ENCODE assay signal across 16 cellular contexts in the genomic region with DNA sequence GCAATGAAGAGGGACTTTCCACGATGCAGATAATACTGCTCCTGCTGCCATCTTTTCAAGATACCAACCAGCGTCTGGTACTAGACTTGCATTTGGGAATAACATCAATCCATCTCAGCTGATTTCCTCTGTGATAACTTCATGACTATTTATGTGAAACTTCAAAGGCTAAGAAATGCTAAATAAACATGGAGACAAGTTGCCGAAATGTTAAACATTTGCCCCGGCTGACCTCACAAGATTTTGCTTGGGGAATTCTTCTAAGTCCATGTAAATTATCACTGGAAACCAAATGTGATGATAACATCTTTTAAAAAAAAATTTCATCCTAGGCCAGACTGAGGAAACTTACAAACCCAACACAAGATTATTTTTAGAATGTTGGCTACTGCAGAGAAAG.
DNase-seq lines count a peak whose midpoint lies in the region; ATAC-seq, FAIRE-seq and TF ChIP-seq lines count a peak whose summit lies in the region.
"Had no signal": no experiment of that assay in that cellular context is flagged by ENCODE, and none has a peak within 500 bp of the region (broad histone marks: within the 10 kb centered on the region; RNA-seq: fewer than 3 reads in every experiment).

No MANE protein-coding gene starts in this region.

- no peak for TF ChIP-seq POLR2A in upper lobe of left lung (IDR thresholded peaks at IDR 0.05)

- no peak overlapping the region for H3K23ac ChIP-seq in mesenchymal stem cell (ENCODE audit: low read length in 2 of 2)

- H3K9me3 ChIP-seq in SK-N-SH = no peaks in the 10 kb centered on the region
- no peaks in the 10 kb centered on the region for H3K9me3 ChIP-seq in mesenchymal stem cell (ENCODE audit: control insufficient read depth, low read length)
- no peaks in the 10 kb centered on the region for H3K9me3 ChIP-seq in upper lobe of left lung

- no peaks in the 10 kb centered on the region for H3K79me2 ChIP-seq in SK-N-SH (ENCODE audit: insufficient read depth)

- no peak overlapping the region for H4K91ac ChIP-seq in mesenchymal stem cell (ENCODE audit: low read length)

- no peak overlapping the region for H2AFZ ChIP-seq in SK-N-SH (ENCODE audit: low read depth)
- H2AFZ ChIP-seq in mesenchymal stem cell (ENCODE audit: low read depth, low read length) = no peak overlapping the region

- no peak overlapping the region for H2AK5ac ChIP-seq in mesenchymal stem cell (ENCODE audit: low read length, severe bottlenecking)

- no peaks in the 10 kb centered on the region for H3K9me2 ChIP-seq in SK-N-SH

- no peak overlapping the region for H3K14ac ChIP-seq in mesenchymal stem cell (ENCODE audit: low read length in 2 of 2)

- ATAC-seq in SK-N-SH treated with all-trans-retinoic acid at 6 μM for 48 hours (no peak), upper lobe of left lung (ENCODE audit: low FRiP score in 2 of 2) (no peak), HG02981 (IDR thresholded peaks at IDR 0.05; ENCODE audit: unreplicated experiment) (no peak)
- ATAC-seq: CD8-positive, alpha-beta T cell; HCT116 had no signal

- FAIRE-seq in urothelium cell line (lab: Jason Lieb, UNC) = no peak

- no peaks in the 10 kb centered on the region for H4K20me1 ChIP-seq in SK-N-SH (ENCODE audit: insufficient read depth)
- H4K20me1 ChIP-seq: BLaER1 treated with 17β-estradiol and CSF1 and Interleukin-3, amounts not matched to agents 10 nM and 100 nM had no signal

- H3F3A ChIP-seq in SK-N-SH (replicated peaks; ENCODE audit: insufficient read depth) = no peaks in the 10 kb centered on the region

- no peaks in the 10 kb centered on the region for H3K4me1 ChIP-seq in SK-N-SH (ENCODE audit: control insufficient read depth in 1 of 2, insufficient read depth in 2 of 2, low read depth in 1 of 2, low read length in 1 of 2)
- no peaks in the 10 kb centered on the region for H3K4me1 ChIP-seq in mesenchymal stem cell (ENCODE audit: control insufficient read depth, insufficient read depth, low read depth, low read length)
- H3K4me1 ChIP-seq in upper lobe of left lung = peaks cover 0 to 12% (median 0%) of the 10 kb centered on the region in 4 donors

- DNase-seq in SK-N-SH = no peak
- peak; percentile 20 for DNase-seq in NCI-H226
- DNase-seq in mesenchymal stem cell = peak; percentile 17
- DNase-seq in upper lobe of left lung = no peak
- no peak for DNase-seq in urothelium cell line (ENCODE audit: low spot score)
- DNase-seq in DMS153 treated with DMSO at 0.1 percent for 48 hours (lab: John Stamatoyannopoulos, UW; ENCODE audit: unreplicated experiment) = no peak
- DNase-seq: CD8-positive, alpha-beta T cell; DMS 273 treated with DMSO at 0.1 percent for 48 hours; GDM1; GOT3; H7 had no signal

- TF ChIP-seq RAD21 in SK-N-SH (IDR thresholded peaks at IDR 0.05; ENCODE audit: low read length) = no peak

- H3K27me3 ChIP-seq in SK-N-SH (ENCODE audit: insufficient read depth) (no peaks in the 10 kb centered on the region), mesenchymal stem cell (ENCODE audit: control insufficient read depth in 1 of 2, insufficient read depth in 1 of 2, low read length in 2 of 2) (no peaks in the 10 kb centered on the region), upper lobe of left lung (no peaks in the 10 kb centered on the region)
- H3K27me3 ChIP-seq: BLaER1 treated with 17β-estradiol and CSF1 and Interleukin-3, amounts not matched to agents 10 nM and 100 nM had no signal

- WGBS in SK-N-SH (ENCODE audit: low lambda C conversion rate) = 70% methylated on average over 4 of the region's 4 CpGs
- WGBS in mesenchymal stem cell = 71% methylated on average over 4 of the region's 4 CpGs
- WGBS in upper lobe of left lung, 2 donors = 46 to 56% methylated on average over 4 of the region's 4 CpGs

- H3K4me3 ChIP-seq in SK-N-SH (ENCODE audit: low read depth in 2 of 2, low read length in 1 of 2) = no peak overlapping the region
- H3K4me3 ChIP-seq in mesenchymal stem cell (ENCODE audit: insufficient read depth in 1 of 2, low read depth in 1 of 2, low read length in 2 of 2) = no peak overlapping the region
- H3K4me3 ChIP-seq in upper lobe of left lung = no peak overlapping the region
- H3K4me3 ChIP-seq: BLaER1 treated with 17β-estradiol and CSF1 and Interleukin-3, amounts not matched to agents 10 nM and 100 nM had no signal

- POLR2A ChIA-PET in SK-N-SH (lab: Yijun Ruan, JAX) = no interaction called here

- no peak overlapping the region for H2BK120ac ChIP-seq in mesenchymal stem cell (ENCODE audit: low read depth, low read length)

- no peak overlapping the region for H3K4ac ChIP-seq in mesenchymal stem cell (ENCODE audit: low read depth in 1 of 2, low read length in 2 of 2)

- CTCF ChIA-PET in SK-N-SH (lab: Yijun Ruan, JAX) = interaction anchor here (1.5 to 3.1 kb wide), 2 partner anchors 73 to 418 kb away, joined by 3 to 15 read pairs; no protein-coding TSS in a partner anchor

- H3K18ac ChIP-seq in mesenchymal stem cell (ENCODE audit: low read depth in 1 of 2, low read length in 2 of 2) = no peak overlapping the region

- no peak overlapping the region for H3K4me2 ChIP-seq in SK-N-SH
- H3K4me2 ChIP-seq in mesenchymal stem cell (ENCODE audit: low read length, poor library complexity, severe bottlenecking) = no peak overlapping the region
- H3K4me2 ChIP-seq: BLaER1 treated with 17β-estradiol and CSF1 and Interleukin-3, amounts not matched to agents 10 nM and 100 nM had no signal

- TF ChIP-seq EP300 in SK-N-SH (IDR thresholded peaks at IDR 0.05; ENCODE audit: borderline replicate concordance in 1 of 2, low read depth in 1 of 2, low read length in 1 of 2) (no peak), upper lobe of left lung (IDR thresholded peaks at IDR 0.05) (peak in 1 of 4 donors; percentile 17)

- no peak overlapping the region for H2BK15ac ChIP-seq in mesenchymal stem cell (ENCODE audit: low read depth, poor library complexity, severe bottlenecking)

- H3K79me1 ChIP-seq in mesenchymal stem cell (replicated peaks; ENCODE audit: low read length, poor library complexity, severe bottlenecking) = no peaks in the 10 kb centered on the region

- H3K36me3 ChIP-seq in SK-N-SH (replicated peaks in 1 of 2; ENCODE audit: control insufficient read depth in 1 of 2, insufficient read depth in 2 of 2, low read length in 1 of 2) (no peaks in the 10 kb centered on the region), mesenchymal stem cell (ENCODE audit: control insufficient read depth in 1 of 2, insufficient read depth in 2 of 2, low read depth in 1 of 2, low read length in 2 of 2) (no peaks in the 10 kb centered on the region), upper lobe of left lung (no peaks in the 10 kb centered on the region)
- H3K36me3 ChIP-seq: BLaER1 treated with 17β-estradiol and CSF1 and Interleukin-3, amounts not matched to agents 10 nM and 100 nM had no signal

- H3K27ac ChIP-seq in SK-N-SH (ENCODE audit: low read depth in 2 of 2, low read length in 1 of 2) (no peak overlapping the region), mesenchymal stem cell (ENCODE audit: low read length, poor library complexity, severe bottlenecking) (no peak overlapping the region), upper lobe of left lung (peak overlapping the region in 3 of 4 donors; percentile 18 to 51 (median 34))
- H3K27ac ChIP-seq: 22Rv1; BLaER1 treated with 17β-estradiol and CSF1 and Interleukin-3, amounts not matched to agents 10 nM and 100 nM had no signal

- H2BK12ac ChIP-seq in mesenchymal stem cell (ENCODE audit: low read length in 2 of 2) = no peak overlapping the region

- H4K8ac ChIP-seq in mesenchymal stem cell (ENCODE audit: low read length) = no peak overlapping the region

- no peak overlapping the region for H2BK5ac ChIP-seq in mesenchymal stem cell (ENCODE audit: low read depth, low read length, poor library complexity, severe bottlenecking)

- TF ChIP-seq CTCF in SK-N-SH (IDR thresholded peaks at IDR 0.05) (no peak), upper lobe of left lung (IDR thresholded peaks at IDR 0.05) (no peak)

- H3K9ac ChIP-seq in SK-N-SH = no peak overlapping the region
- H3K9ac ChIP-seq in mesenchymal stem cell (ENCODE audit: low read length) = no peak overlapping the region
- H3K9ac ChIP-seq: BLaER1 treated with 17β-estradiol and CSF1 and Interleukin-3, amounts not matched to agents 10 nM and 100 nM had no signal

TF ChIP-seq in SK-N-SH, 30 proteins besides CTCF, POLR2A, EP300 and RAD21:
- TF ChIP-seq PBX3 (IDR thresholded peaks at IDR 0.05) (peak; percentile 25; the same call in 1 of the 2 replicates), TAF1 (IDR thresholded peaks at IDR 0.05; ENCODE audit: borderline replicate concordance, low read depth, low read length) (no peak)

TF ChIP-seq in SK-N-SH treated with all-trans-retinoic acid at 6 μM for 48 hours, 23 proteins besides CTCF, POLR2A, EP300 and RAD21 (continues in another document):
- TF ChIP-seq RARB (CRISPR knock-in tag; IDR thresholded peaks at IDR 0.05) = no peak
- no peak for TF ChIP-seq ZC3H10 (CRISPR knock-in tag; IDR thresholded peaks at IDR 0.05)
- TF ChIP-seq ZNF8 (CRISPR knock-in tag; IDR thresholded peaks at IDR 0.05) = no peak
- no peak for TF ChIP-seq GLIS3 (CRISPR knock-in tag; IDR thresholded peaks at IDR 0.05)
- TF ChIP-seq, protein P1, sequence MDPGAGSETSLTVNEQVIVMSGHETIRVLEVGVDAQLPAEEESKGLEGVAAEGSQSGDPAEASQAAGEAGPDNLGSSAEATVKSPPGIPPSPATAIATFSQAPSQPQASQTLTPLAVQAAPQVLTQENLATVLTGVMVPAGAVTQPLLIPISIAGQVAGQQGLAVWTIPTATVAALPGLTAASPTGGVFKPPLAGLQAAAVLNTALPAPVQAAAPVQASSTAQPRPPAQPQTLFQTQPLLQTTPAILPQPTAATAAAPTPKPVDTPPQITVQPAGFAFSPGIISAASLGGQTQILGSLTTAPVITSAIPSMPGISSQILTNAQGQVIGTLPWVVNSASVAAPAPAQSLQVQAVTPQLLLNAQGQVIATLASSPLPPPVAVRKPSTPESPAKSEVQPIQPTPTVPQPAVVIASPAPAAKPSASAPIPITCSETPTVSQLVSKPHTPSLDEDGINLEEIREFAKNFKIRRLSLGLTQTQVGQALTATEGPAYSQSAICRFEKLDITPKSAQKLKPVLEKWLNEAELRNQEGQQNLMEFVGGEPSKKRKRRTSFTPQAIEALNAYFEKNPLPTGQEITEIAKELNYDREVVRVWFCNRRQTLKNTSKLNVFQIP (CRISPR knock-in tag; IDR thresholded peaks at IDR 0.05; ENCODE audit: borderline replicate concordance, low read depth) = no peak
- no peak for TF ChIP-seq CSDC2 (CRISPR knock-in tag; IDR thresholded peaks at IDR 0.05)
- no peak for TF ChIP-seq ZNF70 (CRISPR knock-in tag; IDR thresholded peaks at IDR 0.05)
- no peak for TF ChIP-seq TOX (CRISPR knock-in tag; IDR thresholded peaks at IDR 0.05; ENCODE audit: borderline replicate concordance)
- TF ChIP-seq ZNF565 (CRISPR knock-in tag; conservative IDR thresholded peaks at IDR 0.05; ENCODE audit: low read depth) = no peak
- TF ChIP-seq PPARA (CRISPR knock-in tag; IDR thresholded peaks at IDR 0.05; ENCODE audit: borderline replicate concordance) = no peak
- TF ChIP-seq ESRRG (CRISPR knock-in tag; IDR thresholded peaks at IDR 0.05) = no peak
- TF ChIP-seq SNAI2 (CRISPR knock-in tag; IDR thresholded peaks at IDR 0.05) = no peak

Comparison
In these comparisons a context has a peak if more than half of its experiments do, and no peak if none do; other contexts are left out.
1. DNase-seq: peak in NCI-H226 (single experiment) and mesenchymal stem cell (single experiment); none in SK-N-SH (single experiment), upper lobe of left lung (0 of 2), urothelium cell line (single experiment) and DMS153 treated with DMSO at 0.1 percent for 48 hours (single experiment).
2. H3K27ac ChIP-seq: peak in upper lobe of left lung (3 of 4); none in SK-N-SH (0 of 2) and mesenchymal stem cell (single experiment).